Comparison of ENCODE assay signal across 9 cellular contexts in genomic region chr12:32264995-32265394, GRCh38.
DNase-seq lines count a peak whose midpoint lies in the region; ATAC-seq and TF ChIP-seq lines count a peak whose summit lies in the region.
"Had no signal": no experiment of that assay in that cellular context is flagged by ENCODE, and none has a peak within 500 bp of the region (broad histone marks: within the 10 kb centered on the region; RNA-seq: fewer than 3 reads in every experiment).

No MANE protein-coding gene starts in this region.

- no peaks in the 10 kb centered on the region for H3K9me3 Mint-ChIP-seq in endothelial cell (ENCODE audit: unreplicated experiment)

- peaks cover 5% of the 10 kb centered on the region for H3K36me3 Mint-ChIP-seq in endothelial cell (ENCODE audit: low read depth, unreplicated experiment)

- peaks cover 2% of the 10 kb centered on the region for H3K27me3 Mint-ChIP-seq in endothelial cell (ENCODE audit: unreplicated experiment)
- H3K27me3 Mint-ChIP-seq: CD4-positive, CD25-positive, alpha-beta regulatory T cell had no signal

- H3K27ac Mint-ChIP-seq in endothelial cell (ENCODE audit: unreplicated experiment) = peak overlapping the region; percentile 54
- H3K27ac Mint-ChIP-seq: CD4-positive, CD25-positive, alpha-beta regulatory T cell had no signal

- peak; percentile 29 for DNase-seq in CMK (ENCODE audit: low read depth)
- DNase-seq in KBM-7 = peak; percentile 87
- no peak for DNase-seq in endothelial cell (ENCODE audit: low spot score)
- no peak for DNase-seq in occipital lobe (lab: John Stamatoyannopoulos, UW)
- DNase-seq in NCI-H1048 (lab: John Stamatoyannopoulos, UW) = no peak
- DNase-seq: CD4-positive, CD25-positive, alpha-beta regulatory T cell had no signal

- in situ Hi-C loops in KBM-7 (cut with MboI; ENCODE audit: low pct_unique_long_range_greater_than_20kb, low sequenced_read_pairs) = no loop called here

- no peak overlapping the region for H3K4me3 Mint-ChIP-seq in endothelial cell (ENCODE audit: unreplicated experiment)
- H3K4me3 Mint-ChIP-seq: CD4-positive, CD25-positive, alpha-beta regulatory T cell had no signal

- no peak for TF ChIP-seq CTCF in endothelial cell (IDR thresholded peaks at IDR 0.05; ENCODE audit: unreplicated experiment)

- peak; percentile 62 for ATAC-seq in GM21515 (IDR thresholded peaks at IDR 0.05; ENCODE audit: unreplicated experiment)
- ATAC-seq in HG03439 (IDR thresholded peaks at IDR 0.05; ENCODE audit: unreplicated experiment) = no peak
- no peak for ATAC-seq in HG03520 (IDR thresholded peaks at IDR 0.05; ENCODE audit: unreplicated experiment)

- peaks cover 33% of the 10 kb centered on the region for H3K4me1 Mint-ChIP-seq in endothelial cell (ENCODE audit: unreplicated experiment)

Comparison
In these comparisons a context has a peak if more than half of its experiments do, and no peak if none do; other contexts are left out.
1. DNase-seq: peak in CMK (single experiment) and KBM-7 (single experiment); none in endothelial cell (single experiment), occipital lobe (single experiment) and NCI-H1048 (single experiment).